In genomic region chr3:189625566-189625965, GRCh38 we compare ENCODE assay signal across 20 cellular contexts.
"Had no signal": no experiment of that assay in that cellular context is flagged by ENCODE, and none has a peak within 500 bp of the region (broad histone marks: within the 10 kb centered on the region; RNA-seq: fewer than 3 reads in every experiment).

No MANE protein-coding gene starts in this region.

- H3K4me1 ChIP-seq: parathyroid adenoma had no signal

- H3K27me3 ChIP-seq: neutrophil, spleen, upper lobe of left lung had no signal

- H3K27ac ChIP-seq: neutrophil, parathyroid adenoma, spleen, thoracic aorta, upper lobe of left lung had no signal

- ATAC-seq: activated CD8-positive, alpha-beta memory T cell treated with anti-CD3 and anti-CD28 coated beads, Interleukin-2, amount 10 ng/mL, durations not matched to agents 7 days and 5 days; activated naive CD8-positive, alpha-beta T cell treated with anti-CD3 and anti-CD28 coated beads, Interleukin-2, amount 50 U/mL, for 24 hours; effector memory CD8-positive, alpha-beta T cell; sciatic nerve; stimulated activated naive B cell treated with anti-CD40 and anti-IgM and Interleukin-4, amounts not matched to agents 10 μg/mL and 1 μg/mL and 100 μg/mL, for 72 hours; WTC11 had no signal

- H3K9me3 ChIP-seq: neutrophil, spleen, thoracic aorta, upper lobe of left lung had no signal

- H3K36me3 ChIP-seq: neutrophil, spleen, thoracic aorta, upper lobe of left lung had no signal

- H3K9ac ChIP-seq: parathyroid adenoma had no signal

- DNase-seq: activated CD4-positive, alpha-beta memory T cell treated with anti-CD3 and anti-CD28 coated beads, Interleukin-2, amount 10 ng/mL, durations not matched to agents 7 days and 5 days; activated CD4-positive, alpha-beta T cell treated with anti-CD3 and anti-CD28 coated beads for 4 hours; activated CD8-positive, alpha-beta memory T cell treated with anti-CD3 and anti-CD28 coated beads, Interleukin-2, amount 10 ng/mL, durations not matched to agents 7 days and 5 days; activated naive CD4-positive, alpha-beta T cell treated with anti-CD3 and anti-CD28 coated beads for 36 hours; activated naive CD8-positive, alpha-beta T cell treated with anti-CD3 and anti-CD28 coated beads, Interleukin-2, amount 50 U/mL, for 24 hours; activated T-cell treated with anti-CD3 and anti-CD28 coated beads, Interleukin-2, amount 50 U/mL, for 1 hour; anterior cingulate cortex; caudate nucleus; effector memory CD8-positive, alpha-beta T cell; hippocampal formation; islet precursor cell; midbrain; spleen; stimulated activated naive B cell treated with anti-CD40 and anti-IgM and Interleukin-4, amounts not matched to agents 10 μg/mL and 1 μg/mL and 100 μg/mL, for 72 hours; upper lobe of left lung had no signal

- H3K4me3 ChIP-seq: spleen, thoracic aorta, upper lobe of left lung had no signal
